In the genomic region with DNA sequence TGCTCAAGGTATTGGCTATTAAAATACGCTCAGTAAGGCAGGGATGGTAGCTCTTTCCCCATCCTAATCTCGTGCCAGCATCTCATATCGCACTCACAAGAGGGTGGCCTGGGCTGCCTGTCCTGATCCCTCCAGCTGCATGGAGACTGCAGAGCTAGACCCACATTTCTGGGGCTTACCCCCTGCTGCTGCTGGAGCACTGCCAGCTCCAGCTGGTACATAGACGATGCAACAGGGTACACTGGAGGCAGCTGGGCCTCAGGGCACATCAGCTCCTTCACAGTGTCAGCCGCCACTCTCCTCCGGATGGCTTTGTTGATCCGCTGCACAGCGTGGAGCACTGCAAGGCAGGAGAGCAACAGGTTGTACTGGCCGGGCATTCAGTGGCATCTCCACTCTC, we compare ENCODE assay signal across 22 cellular contexts. TPM values are rescaled to one million over a fixed set of nuclear protein-coding genes. Genes with fewer than 3 reads are reported as not detected.
"Had no signal": no experiment of that assay in that cellular context is flagged by ENCODE, and none has a peak within 500 bp of the region (broad histone marks: within the 10 kb centered on the region; RNA-seq: fewer than 3 reads in every experiment).

No MANE protein-coding gene starts in this region.

- H3K4me1 ChIP-seq: pancreas had no signal

- H3K36me3 ChIP-seq: brain microvascular endothelial cell, pancreas had no signal

- H3K27ac ChIP-seq: brain microvascular endothelial cell, coronary artery, neutrophil, pancreas, VCaP had no signal

- H3K27me3 ChIP-seq: brain microvascular endothelial cell, neutrophil, pancreas had no signal

- ATAC-seq: activated T-cell treated with anti-CD3 and anti-CD28 coated beads, Interleukin-2, amount 50 U/mL, for 72 hours; left lobe of liver; natural killer cell; pancreas; sciatic nerve; stimulated activated naive B cell treated with anti-CD40 and anti-IgM and Interleukin-4, amounts not matched to agents 10 μg/mL and 1 μg/mL and 100 μg/mL, for 72 hours had no signal

- DNase-seq: activated CD4-positive, alpha-beta T cell treated with anti-CD3 and anti-CD28 coated beads for 1 hour; activated CD8-positive, alpha-beta memory T cell treated with anti-CD3 and anti-CD28 coated beads for 24 hours; activated CD8-positive, alpha-beta memory T cell treated with anti-CD3 and anti-CD28 coated beads, Interleukin-2, amount 50 U/mL, for 48 hours; activated effector memory CD4-positive, alpha-beta T cell treated with anti-CD3 and anti-CD28 coated beads, Interleukin-2, amount 50 U/mL, for 16 hours; activated naive CD4-positive, alpha-beta T cell treated with anti-CD3 and anti-CD28 coated beads, Interleukin-2, amount 50 U/mL, for 16 hours; activated T-cell treated with anti-CD3 and anti-CD28 coated beads, Interleukin-2, amount 50 U/mL, for 72 hours; brain microvascular endothelial cell; effector CD4-positive, alpha-beta T cell; kidney; natural killer cell; stimulated activated CD4-positive, alpha-beta T cell treated with anti-CD3 and anti-CD28 coated beads, Interleukin-4, amount 100 ng/mL, for 4 hours; stimulated activated naive B cell treated with anti-CD40 and anti-IgM and Interleukin-4, amounts not matched to agents 10 μg/mL and 1 μg/mL and 100 μg/mL, for 72 hours had no signal

- H3K4me3 ChIP-seq: coronary artery, lung, pancreas had no signal

- H3K9me3 ChIP-seq: neutrophil, pancreas had no signal

RNA-seq across cellular contexts. Expression of gene TTC24, which starts 23.2 kb away (rescaled TPM):
- total RNA-seq: frontal cortex, left lobe of liver, pancreas, sciatic nerve, urinary bladder had no signal
- polyA plus RNA-seq: aorta, pancreas had no signal
